Comparison of ENCODE assay signal across 14 cellular contexts in the genomic region with DNA sequence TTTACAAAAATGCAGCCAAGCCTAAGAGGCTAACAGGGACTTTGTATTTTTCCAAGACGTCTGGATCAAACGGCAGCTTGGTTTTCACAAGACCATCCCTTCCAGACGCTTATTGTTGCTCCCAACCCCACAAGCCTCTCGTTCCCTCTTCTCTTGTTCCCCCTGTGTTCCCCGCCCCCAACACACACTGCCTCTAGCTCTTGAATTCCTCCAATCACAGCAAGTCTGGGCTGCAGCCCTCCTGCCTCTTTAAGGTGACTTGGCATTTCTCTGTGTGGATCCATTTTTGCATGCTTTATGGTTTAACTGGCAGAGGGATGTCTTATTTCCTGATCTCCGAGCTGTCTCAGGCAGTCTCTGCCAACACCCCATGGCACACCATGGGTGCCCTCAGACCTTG.
DNase-seq lines count a peak whose midpoint lies in the region; ATAC-seq and TF ChIP-seq lines count a peak whose summit lies in the region.
"Had no signal": no experiment of that assay in that cellular context is flagged by ENCODE, and none has a peak within 500 bp of the region (broad histone marks: within the 10 kb centered on the region; RNA-seq: fewer than 3 reads in every experiment).

No MANE protein-coding gene starts in this region.

- CTCF ChIA-PET in PC-9 (lab: Charles Lee), result interaction anchor here (0.7 kb wide), 1 partner anchor 1366 kb away, joined by 11 read pairs; no protein-coding TSS in a partner anchor

- H3K9me3 ChIP-seq in BLaER1 treated with 17β-estradiol and CSF1 and Interleukin-3, amounts not matched to agents 10 nM and 100 nM (replicated peaks in 1 of 11), result peaks cover 0 to 5% (median 0%) of the 10 kb centered on the region in 11 experiments; a peak in 1 of 22 replicates
- peaks cover 3% of the 10 kb centered on the region; the same call in 1 of the 2 replicates for H3K9me3 ChIP-seq in PC-9 (ENCODE audit: insufficient read depth, low read depth)
- no peaks in the 10 kb centered on the region for H3K9me3 ChIP-seq in endodermal cell (ENCODE audit: control insufficient read depth, low read length)

- H3K9me3 Mint-ChIP-seq in endodermal cell (no peaks in the 10 kb centered on the region), nephron progenitor cell (no peaks in the 10 kb centered on the region)
- H3K9me3 Mint-ChIP-seq: CD8-positive, alpha-beta T cell had no signal

- H3K27ac Mint-ChIP-seq in endodermal cell, result peak overlapping the region; percentile 33
- peak overlapping the region; percentile 65 for H3K27ac Mint-ChIP-seq in nephron progenitor cell
- H3K27ac Mint-ChIP-seq: activated CD4-positive, alpha-beta T cell treated with anti-CD3 and anti-CD28 coated beads for 36 hours; CD8-positive, alpha-beta T cell had no signal

- no peak overlapping the region for H3K9ac ChIP-seq in BLaER1 treated with 17β-estradiol and CSF1 and Interleukin-3, amounts not matched to agents 10 nM and 100 nM
- H3K9ac ChIP-seq in endodermal cell (ENCODE audit: extremely low read depth, low read length, poor library complexity, severe bottlenecking), result no peak overlapping the region

- H3K27me3 ChIP-seq in BLaER1 treated with 17β-estradiol and CSF1 and Interleukin-3, amounts not matched to agents 10 nM and 100 nM, result no peaks in the 10 kb centered on the region
- no peaks in the 10 kb centered on the region for H3K27me3 ChIP-seq in PC-9 (ENCODE audit: insufficient read depth, low read depth)
- no peaks in the 10 kb centered on the region for H3K27me3 ChIP-seq in endodermal cell (ENCODE audit: control insufficient read depth, insufficient read depth, low read length, poor library complexity, severe bottlenecking)

- H3K36me3 ChIP-seq in BLaER1 treated with 17β-estradiol and CSF1 and Interleukin-3, amounts not matched to agents 10 nM and 100 nM, result no peaks in the 10 kb centered on the region
- H3K36me3 ChIP-seq in PC-9 (ENCODE audit: low read depth) (no peaks in the 10 kb centered on the region), endodermal cell (ENCODE audit: control insufficient read depth, insufficient read depth, low read length) (no peaks in the 10 kb centered on the region)

- H3K79me2 ChIP-seq in PC-9 (ENCODE audit: low read depth), result no peaks in the 10 kb centered on the region

- H3K27me3 Mint-ChIP-seq in endodermal cell (ENCODE audit: insufficient read depth) (peaks cover 26% of the 10 kb centered on the region), nephron progenitor cell (ENCODE audit: low read depth, poor library complexity) (no peaks in the 10 kb centered on the region)

- H4K20me1 ChIP-seq in BLaER1 treated with 17β-estradiol and CSF1 and Interleukin-3, amounts not matched to agents 10 nM and 100 nM, result no peaks in the 10 kb centered on the region
- H4K20me1 ChIP-seq in PC-9 (ENCODE audit: insufficient read depth), result no peaks in the 10 kb centered on the region

- H3K4me1 Mint-ChIP-seq in endodermal cell, result peaks cover 12% of the 10 kb centered on the region
- H3K4me1 Mint-ChIP-seq in nephron progenitor cell, result peaks cover 26% of the 10 kb centered on the region
- H3K4me1 Mint-ChIP-seq: activated CD4-positive, alpha-beta T cell treated with anti-CD3 and anti-CD28 coated beads for 36 hours had no signal

- DNase-seq in PC-9, result peak; percentile 58 to 83
- peak; percentile 24 for DNase-seq in endodermal cell
- DNase-seq in nephron progenitor cell, result no peak
- no peak for DNase-seq in stimulated activated CD4-positive, alpha-beta T cell treated with anti-CD3 and anti-CD28 coated beads, Interleukin-4, amount 100 ng/mL, for 24 hours
- no peak for DNase-seq in NCI-H1694 treated with DMSO at 0.1 percent for 48 hours (lab: John Stamatoyannopoulos, UW)
- DNase-seq in activated T-cell treated with anti-CD3 and anti-CD28 coated beads, Interleukin-2, amount 50 U/mL, for 1 hour, result no peak
- DNase-seq: activated CD4-positive, alpha-beta T cell treated with anti-CD3 and anti-CD28 coated beads for 36 hours; activated effector memory CD4-positive, alpha-beta T cell treated with Interleukin-2 at 50 U/mL for 16 hours; CD8-positive, alpha-beta T cell; NCI-H510A had no signal

- H3K4me3 Mint-ChIP-seq in endodermal cell (no peak overlapping the region), nephron progenitor cell (no peak overlapping the region)
- H3K4me3 Mint-ChIP-seq: activated CD4-positive, alpha-beta T cell treated with anti-CD3 and anti-CD28 coated beads for 36 hours; CD8-positive, alpha-beta T cell had no signal

- H2AFZ ChIP-seq in PC-9, result no peak overlapping the region

- H3K4me1 ChIP-seq in BLaER1 treated with 17β-estradiol and CSF1 and Interleukin-3, amounts not matched to agents 10 nM and 100 nM, result peaks cover 6 to 22% (median 12%) of the 10 kb centered on the region in 10 experiments; a peak in 16 of 20 replicates
- H3K4me1 ChIP-seq in PC-9 (replicated peaks; ENCODE audit: insufficient read depth) (peaks cover 77% of the 10 kb centered on the region), endodermal cell (ENCODE audit: control insufficient read depth, insufficient read depth, low read length) (no peaks in the 10 kb centered on the region)

- 80 to 86% methylated on average over 4 to 6 of the region's 6 CpGs for WGBS in endodermal cell (ENCODE audit: insufficient coverage in 1 of 2, insufficient read length in 1 of 2), 2 experiments

- no peaks in the 10 kb centered on the region; the same call in 1 of the 2 replicates for H3K9me2 ChIP-seq in PC-9 (ENCODE audit: insufficient read depth)

- TF ChIP-seq CTCF in PC-9 (conservative IDR thresholded peaks at IDR 0.05), result no peak
- no peak for TF ChIP-seq CTCF in endodermal cell (conservative IDR thresholded peaks at IDR 0.05)
- no peak for TF ChIP-seq CTCF in nephron progenitor cell (IDR thresholded peaks at IDR 0.05)

- H3K27ac ChIP-seq in BLaER1 treated with 17β-estradiol and CSF1 and Interleukin-3, amounts not matched to agents 10 nM and 100 nM, result peak overlapping the region in 4 of 11 experiments; percentile 29 to 58 (median 39); a peak in 4 of 22 replicates
- H3K27ac ChIP-seq in PC-9 (peak overlapping the region; percentile 97), endodermal cell (ENCODE audit: low read depth, low read length) (no peak overlapping the region)
- H3K27ac ChIP-seq: SK-N-MC had no signal

- peaks cover 59% of the 10 kb centered on the region for H3F3A ChIP-seq in PC-9 (ENCODE audit: insufficient read depth, low read depth)

- peak overlapping the region in 8 of 11 experiments; percentile 5 to 60 (median 45); a peak in 13 of 22 replicates for H3K4me2 ChIP-seq in BLaER1 treated with 17β-estradiol and CSF1 and Interleukin-3, amounts not matched to agents 10 nM and 100 nM
- peak overlapping the region; percentile 82 for H3K4me2 ChIP-seq in PC-9

- no peak overlapping the region for H3K4me3 ChIP-seq in BLaER1 treated with 17β-estradiol and CSF1 and Interleukin-3, amounts not matched to agents 10 nM and 100 nM
- peak overlapping the region; percentile 44; the same call in 1 of the 2 replicates for H3K4me3 ChIP-seq in PC-9
- H3K4me3 ChIP-seq in endodermal cell (ENCODE audit: low read length), result no peak overlapping the region
- H3K4me3 ChIP-seq: lung, SK-N-MC had no signal

- no peak for ATAC-seq in GM18498 (IDR thresholded peaks at IDR 0.05; ENCODE audit: unreplicated experiment)
- ATAC-seq: CD8-positive, alpha-beta T cell had no signal

- H3K36me3 Mint-ChIP-seq in endodermal cell (ENCODE audit: low read depth), result no peaks in the 10 kb centered on the region
- no peaks in the 10 kb centered on the region for H3K36me3 Mint-ChIP-seq in nephron progenitor cell (ENCODE audit: low read depth)
- H3K36me3 Mint-ChIP-seq: CD8-positive, alpha-beta T cell had no signal

- intact Hi-C loops in PC-9 (cut with micrococcal nuclease; ENCODE audit: unreplicated experiment), result loop anchor here (2.0 to 10.0 kb wide), 7 partner anchors 18 to 691 kb away; a partner anchor contains a TSS

- no TSS peak for BruUV-seq in PC-9 (replicated peaks; lab: Mats Ljungman, UMichigan)

- POLR2A ChIA-PET in PC-9 (lab: Charles Lee; ENCODE audit: unreplicated experiment), result interaction anchor here (0.6 kb wide), 2 partner anchors 21 to 911 kb away, joined by 3 to 6 read pairs; no protein-coding TSS in a partner anchor

Comparison
In these comparisons a context has a peak if more than half of its experiments do, and no peak if none do; other contexts are left out.
1. DNase-seq: peak in PC-9 (2 of 2) and endodermal cell (single experiment); none in nephron progenitor cell (single experiment), stimulated activated CD4-positive, alpha-beta T cell treated with anti-CD3 and anti-CD28 coated beads, Interleukin-4, amount 100 ng/mL, for 24 hours (single experiment), NCI-H1694 treated with DMSO at 0.1 percent for 48 hours (single experiment) and activated T-cell treated with anti-CD3 and anti-CD28 coated beads, Interleukin-2, amount 50 U/mL, for 1 hour (single experiment).